ENCODE assay signal across 12 cellular contexts in genomic region chr17:21296097-21297025, GRCh38. TPM values are rescaled to one million over a fixed set of nuclear protein-coding genes. Genes with fewer than 3 reads are reported as not detected.
A peak's percentile ranks its signal among the peaks of the same experiment; 100 is the strongest.
DNase-seq lines count a peak whose midpoint lies in the region; ATAC-seq, FAIRE-seq and TF ChIP-seq lines count a peak whose summit lies in the region.
"Had no signal": no experiment of that assay in that cellular context is flagged by ENCODE, and none has a peak within 500 bp of the region (broad histone marks: within the 10 kb centered on the region; RNA-seq: fewer than 3 reads in every experiment).

No MANE protein-coding gene starts in this region.

- H3K23ac ChIP-seq in H1 (ENCODE audit: insufficient read length): no peak overlapping the region

- peaks cover 39% of the 10 kb centered on the region for H3K36me3 Mint-ChIP-seq in CD8-positive, alpha-beta T cell

- no peak overlapping the region for H3K4me2 ChIP-seq in H1 (ENCODE audit: insufficient read depth in 1 of 2, low read depth in 2 of 2, low read length in 2 of 2)

- no peak overlapping the region for H3K4me3 Mint-ChIP-seq in CD8-positive, alpha-beta T cell
- H3K4me3 Mint-ChIP-seq: IgD-negative memory B cell; naive thymus-derived CD8-positive, alpha-beta T cell had no signal

- no peak overlapping the region for H2AFZ ChIP-seq in H1 (ENCODE audit: low read length)

- no peak for TF ChIP-seq RAD21 in H1 (IDR thresholded peaks at IDR 0.05 in 1 of 2, conservative IDR thresholded peaks at IDR 0.05 in 1 of 2; ENCODE audit: low read depth in 2 of 2, low read length in 2 of 2)

- intact Hi-C loops in CD8-positive, alpha-beta T cell (cut with DNase I, micrococcal nuclease): no loop called here

- no peak overlapping the region for H3K14ac ChIP-seq in H1 (ENCODE audit: insufficient read length)

- H3K4me1 ChIP-seq in CD8-positive, alpha-beta T cell (ENCODE audit: insufficient read depth, low read length): no peaks in the 10 kb centered on the region
- H3K4me1 ChIP-seq in H1 (replicated peaks in 1 of 4; ENCODE audit: control insufficient read depth in 3 of 4, insufficient read depth in 4 of 4, low read length in 3 of 4): no peaks in the 10 kb centered on the region
- peaks cover 15 to 19% of the 10 kb centered on the region in 2 experiments for H3K4me1 ChIP-seq in neutrophil (ENCODE audit: control insufficient read depth in 1 of 2, insufficient read depth in 1 of 2, low read depth in 1 of 2, low read length in 1 of 2)

- no peaks in the 10 kb centered on the region for H3K27me3 ChIP-seq in CD8-positive, alpha-beta T cell (ENCODE audit: insufficient read depth, low read length)
- H3K27me3 ChIP-seq in H1 (replicated peaks in 1 of 4; ENCODE audit: control insufficient read depth in 3 of 4, extremely low read depth in 1 of 4, insufficient read depth in 3 of 4, low read length in 3 of 4) (no peaks in the 10 kb centered on the region), neutrophil (no peaks in the 10 kb centered on the region)

- no peak overlapping the region for H2BK120ac ChIP-seq in H1 (replicated peaks; ENCODE audit: low read depth, low read length)

- H4K5ac ChIP-seq in H1 (ENCODE audit: insufficient read length, low read depth, low read length): no peak overlapping the region

- H4K8ac ChIP-seq in H1 (ENCODE audit: extremely low read depth, insufficient read depth, low read length): peak overlapping the region; percentile 45; the same call in 1 of the 2 replicates

- no peak overlapping the region for H2BK12ac ChIP-seq in H1 (ENCODE audit: low read depth, low read length)

- POLR2A ChIA-PET in CD8-positive, alpha-beta T cell (lab: Charles Lee): interaction anchor here (1.3 kb wide), 1 partner anchor 9 kb away, joined by 4 read pairs; no protein-coding TSS in a partner anchor
- POLR2A ChIA-PET in H1 (lab: Charles Lee; ENCODE audit: partially characterized antibody): interaction anchor here (0.6 kb wide), 1 partner anchor 16 kb away, joined by 3 read pairs; no protein-coding TSS in a partner anchor

- 0 out of 4 replicates have a peak, but pooled peaks cover 0 to 3% of the 10 kb centered on the region in 2 experiments for H3K79me2 ChIP-seq in H1 (ENCODE audit: control insufficient read depth in 1 of 2, insufficient read depth in 2 of 2, low read length in 2 of 2)

- H3K23me2 ChIP-seq in H1 (ENCODE audit: low read depth, low read length): no peaks in the 10 kb centered on the region

- no peak overlapping the region for H2BK15ac ChIP-seq in H1 (ENCODE audit: low read length)

- H3K9me3 ChIP-seq in CD8-positive, alpha-beta T cell (ENCODE audit: low read length): no peaks in the 10 kb centered on the region
- H3K9me3 ChIP-seq in H1 (ENCODE audit: insufficient read depth in 2 of 2, low read depth in 1 of 2, low read length in 1 of 2): peaks cover 40 to 88% of the 10 kb centered on the region in 2 experiments
- no peaks in the 10 kb centered on the region for H3K9me3 ChIP-seq in neutrophil

- no peak overlapping the region for H3K4ac ChIP-seq in H1 (replicated peaks; ENCODE audit: insufficient read length, low read depth, low read length)

- no peak for TF ChIP-seq CTCF in CD8-positive, alpha-beta T cell (IDR thresholded peaks at IDR 0.05)
- TF ChIP-seq CTCF in H1 (IDR thresholded peaks at IDR 0.05; ENCODE audit: control extremely low read depth in 1 of 3, insufficient read depth in 1 of 3, low read depth in 1 of 3, low read length in 3 of 3) (no peak), neutrophil (IDR thresholded peaks at IDR 0.05) (no peak)

- no peak overlapping the region for H4K91ac ChIP-seq in H1 (replicated peaks; ENCODE audit: insufficient read length, low read length)

- CTCF ChIA-PET in CD8-positive, alpha-beta T cell (lab: Charles Lee): interaction anchor here (0.7 kb wide), 1 partner anchor 22 kb away, joined by 5 read pairs; no protein-coding TSS in a partner anchor
- CTCF ChIA-PET in H1 (lab: Charles Lee; ENCODE audit: partially characterized antibody): interaction anchor here (0.7 to 1.0 kb wide), 4 partner anchors 82 to 178 kb away, joined by 3 to 4 read pairs (median 4); no protein-coding TSS in a partner anchor

- H3K9me3 Mint-ChIP-seq in CD8-positive, alpha-beta T cell: peaks cover 5% of the 10 kb centered on the region

- peaks cover 18% of the 10 kb centered on the region for H3K4me1 Mint-ChIP-seq in CD8-positive, alpha-beta T cell (ENCODE audit: low read depth)

- no peak for DNase-seq in CD8-positive, alpha-beta T cell
- peak; percentile 58 for DNase-seq in NCI-H2171 treated with DMSO at 0.1 percent for 48 hours (lab: John Stamatoyannopoulos, UW)
- DNase-seq in H1 (ENCODE audit: low read depth in 1 of 2, low spot score in 2 of 2): no peak
- DNase-seq in NCI-H82 treated with DMSO at 0.1 percent for 48 hours (lab: John Stamatoyannopoulos, UW; ENCODE audit: unreplicated experiment): no peak
- no peak for DNase-seq in activated naive CD4-positive, alpha-beta T cell treated with Interleukin-2 at 50 U/mL for 16 hours
- DNase-seq in occipital lobe (lab: John Stamatoyannopoulos, UW): no peak
- DNase-seq: naive thymus-derived CD8-positive, alpha-beta T cell; NCI-H187 treated with DMSO at 0.1 percent for 48 hours had no signal

- H3K4me3 ChIP-seq in CD8-positive, alpha-beta T cell (ENCODE audit: low read depth, low read length): no peak overlapping the region
- H3K4me3 ChIP-seq in H1 (ENCODE audit: extremely low read depth in 1 of 4, insufficient read depth in 2 of 4, low read depth in 3 of 4, low read length in 4 of 4) (no peak overlapping the region), neutrophil (ENCODE audit: low read depth in 1 of 2, low read length in 1 of 2) (no peak overlapping the region)

- H3K27ac ChIP-seq in CD8-positive, alpha-beta T cell (ENCODE audit: low read depth, low read length): no peak overlapping the region
- H3K27ac ChIP-seq in H1 (ENCODE audit: low read depth, low read length) (no peak overlapping the region), neutrophil (peak overlapping the region; percentile 44)
- H3K27ac ChIP-seq: VCaP had no signal

- peaks cover 0 to 4% of the 10 kb centered on the region in 2 experiments for H4K20me1 ChIP-seq in H1 (replicated peaks in 1 of 2; ENCODE audit: control insufficient read depth in 1 of 2, insufficient read depth in 2 of 2, low read length in 2 of 2)

- no peak overlapping the region for H3K9ac ChIP-seq in H1 (replicated peaks in 1 of 4; ENCODE audit: extremely low read depth in 1 of 4, low read depth in 3 of 4, low read length in 3 of 4)

- H3K79me1 ChIP-seq in H1 (ENCODE audit: low read depth, low read length): peaks cover 8% of the 10 kb centered on the region; the same call in 1 of the 2 replicates

- H2AK5ac ChIP-seq in H1 (ENCODE audit: low read depth, low read length): no peak overlapping the region

- WGBS in H1 (ENCODE audit: extremely low coverage in 1 of 2, insufficient coverage in 1 of 2, insufficient read length in 1 of 2, insufficient replicate concordance in 2 of 2, low coverage in 1 of 2, low lambda C conversion rate in 2 of 2, missing lambda C conversion rate in 1 of 2), 2 experiments: 73% methylated on average over 22 of the region's 22 CpGs; no CpG with 5 or more reads in 1 of the 2 experiments

- H3K27me3 Mint-ChIP-seq in CD8-positive, alpha-beta T cell (ENCODE audit: low read depth): no peaks in the 10 kb centered on the region
- H3K27me3 Mint-ChIP-seq: IgD-negative memory B cell had no signal

- no peak for ATAC-seq in CD8-positive, alpha-beta T cell
- no peak for ATAC-seq in HG03139 (IDR thresholded peaks at IDR 0.05; ENCODE audit: unreplicated experiment)
- ATAC-seq: naive thymus-derived CD8-positive, alpha-beta T cell had no signal

- H3K18ac ChIP-seq in H1 (ENCODE audit: extremely low read depth, low read length): no peak overlapping the region

- H3K56ac ChIP-seq in H1 (replicated peaks; ENCODE audit: insufficient read length, low read depth, low read length): no peak overlapping the region

- no peak for FAIRE-seq in H1 (lab: Jason Lieb, UNC)

- H2BK20ac ChIP-seq in H1 (ENCODE audit: low read length): no peak overlapping the region

- peaks cover 10% of the 10 kb centered on the region for H3K36me3 ChIP-seq in CD8-positive, alpha-beta T cell (ENCODE audit: insufficient read depth, low read length)
- peaks cover 0 to 5% (median 0%) of the 10 kb centered on the region in 4 experiments; a peak in 2 of 8 replicates for H3K36me3 ChIP-seq in H1 (ENCODE audit: control insufficient read depth in 2 of 4, insufficient read depth in 4 of 4, low read length in 3 of 4)
- peaks cover 90% of the 10 kb centered on the region for H3K36me3 ChIP-seq in neutrophil

- H2BK5ac ChIP-seq in H1 (ENCODE audit: low read depth, low read length): no peak overlapping the region

- no peak for TF ChIP-seq POLR2A in H1 (IDR thresholded peaks at IDR 0.05; ENCODE audit: control extremely low read depth in 1 of 2, low read depth in 2 of 2, low read length in 2 of 2)

- H3K27ac Mint-ChIP-seq in CD8-positive, alpha-beta T cell: peak overlapping the region; percentile 55

- TF ChIP-seq EP300 in H1 (IDR thresholded peaks at IDR 0.05; ENCODE audit: borderline replicate concordance in 1 of 2, low read depth in 2 of 2, low read length in 2 of 2): no peak

TF ChIP-seq in H1, 55 proteins besides CTCF, POLR2A, EP300 and RAD21:
- no peak for TF ChIP-seq HDAC6 (IDR thresholded peaks at IDR 0.05; ENCODE audit: low read depth, low read length)
- TF ChIP-seq KDM1A (IDR thresholded peaks at IDR 0.05; ENCODE audit: borderline replicate concordance, low read length): peak; percentile 33; the same call in 1 of the 2 replicates

RNA-seq across cellular contexts. Expression of gene MAP2K3, which starts 11.8 kb away (rescaled TPM):
- 10 to 100 TPM; 59.9 to 63.8 TPM for total RNA-seq in CD8-positive, alpha-beta T cell
- 32.4 and 33.5 TPM in 2 replicates for total RNA-seq in H1 (2021; fragmentation: NEBNext Ultra II Directional; extraction: Animal tissue kit (Norgen Biotek cat#: 25700))
- 16.9 and 24.3 TPM in 2 replicates for polyA plus RNA-seq in H1 (2011; rRNA removed)
- 15.7 TPM for polyA plus RNA-seq in H1 (2011; cell fraction: cytosol; rRNA removed)
- polyA plus RNA-seq in H1 (2011; cell fraction: nucleus; rRNA removed): 17.8 TPM
- 17.6 to 31.6 TPM (median 28.7 TPM) in 4 replicates for polyA plus RNA-seq in H1 (2012, experiment 1 of 2)
- polyA plus RNA-seq in H1 (2012, experiment 2 of 2): 29.4 TPM
- polyA plus RNA-seq in H1 (2013, experiment 1 of 2): 19.3 TPM
- 20.9 TPM for polyA plus RNA-seq in H1 (2013, experiment 2 of 2)
- polyA minus RNA-seq in H1 (2011; rRNA and poly(A)+ RNA removed): 8.4 and 10.1 TPM in 2 replicates
- polyA minus RNA-seq in H1 (2011; cell fraction: cytosol; rRNA and poly(A)+ RNA removed): 8.6 TPM
- polyA minus RNA-seq in H1 (2011; cell fraction: nucleus; rRNA and poly(A)+ RNA removed): 13.8 TPM
- 1.7 TPM for total RNA-seq in occipital lobe

RNA-seq across cellular contexts. Expression of gene NATD1, which starts 43.2 kb away (rescaled TPM):
- total RNA-seq in CD8-positive, alpha-beta T cell: 1 to 10 TPM; 6.3 to 6.6 TPM
- 7.5 and 8.4 TPM in 2 replicates for total RNA-seq in H1 (2021; fragmentation: NEBNext Ultra II Directional; extraction: Animal tissue kit (Norgen Biotek cat#: 25700))
- polyA plus RNA-seq in H1 (2011; rRNA removed): 5.4 and 8.8 TPM in 2 replicates
- 6.3 TPM for polyA plus RNA-seq in H1 (2011; cell fraction: cytosol; rRNA removed)
- polyA plus RNA-seq in H1 (2011; cell fraction: nucleus; rRNA removed): 7.7 TPM
- polyA plus RNA-seq in H1 (2012, experiment 1 of 2): 5.8 to 7.2 TPM (median 5.9 TPM) in 4 replicates
- polyA plus RNA-seq in H1 (2012, experiment 2 of 2): 5.1 TPM
- polyA plus RNA-seq in H1 (2013, experiment 1 of 2): 4.8 TPM
- 4.8 TPM for polyA plus RNA-seq in H1 (2013, experiment 2 of 2)
- 4.7 and 6.3 TPM in 2 replicates for polyA minus RNA-seq in H1 (2011; rRNA and poly(A)+ RNA removed)
- polyA minus RNA-seq in H1 (2011; cell fraction: cytosol; rRNA and poly(A)+ RNA removed): 5.9 TPM
- 5.7 TPM for polyA minus RNA-seq in H1 (2011; cell fraction: nucleus; rRNA and poly(A)+ RNA removed)
- total RNA-seq in occipital lobe: 1.1 TPM

Comparison
In these comparisons a context has a peak if more than half of its experiments do, and no peak if none do; other contexts are left out.
1. RNA of gene MAP2K3, which starts 11.8 kb away (total RNA-seq): 59.9 to 63.8 TPM in CD8-positive, alpha-beta T cell and 32.4 to 33.5 TPM in H1; 1.7 TPM in occipital lobe (single experiment); every median in the first group is over 10 times any median in the second.